ENCODE assay signal across 22 cellular contexts in the genomic region with DNA sequence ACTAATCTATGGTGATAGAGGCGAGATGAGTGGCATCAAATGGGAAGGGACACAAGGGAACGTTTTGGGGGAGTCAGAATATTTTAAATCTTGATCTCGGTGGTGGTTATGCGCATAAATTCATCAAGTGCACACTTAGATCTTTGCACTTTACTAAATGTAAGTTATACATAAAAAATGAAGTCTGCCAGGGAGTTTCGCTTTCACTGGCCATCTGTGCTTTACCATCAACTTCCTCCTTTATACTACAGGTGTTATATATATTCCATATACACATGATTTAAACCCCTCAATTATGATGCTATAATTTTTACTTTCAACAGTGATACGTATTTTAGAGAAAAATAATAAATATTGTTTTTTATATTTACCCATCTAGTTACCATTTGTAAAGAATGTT.
A peak's percentile ranks its signal among the peaks of the same experiment; 100 is the strongest.
DNase-seq lines count a peak whose midpoint lies in the region; ATAC-seq lines count a peak whose summit lies in the region.
"Had no signal": no experiment of that assay in that cellular context is flagged by ENCODE, and none has a peak within 500 bp of the region (broad histone marks: within the 10 kb centered on the region; RNA-seq: fewer than 3 reads in every experiment).

No MANE protein-coding gene starts in this region.

- peak overlapping the region in 4 of 6 donors; percentile 23 to 91 (median 66) for H3K27ac Mint-ChIP-seq in naive B cell
- H3K27ac Mint-ChIP-seq: activated naive CD8-positive, alpha-beta T cell treated with anti-CD3 and anti-CD28 coated beads, Interleukin-2, amount 10 ng/mL, durations not matched to agents 7 days and 5 days had no signal

- H3K9me3 Mint-ChIP-seq in naive B cell = no peaks in the 10 kb centered on the region
- H3K9me3 Mint-ChIP-seq: activated naive CD8-positive, alpha-beta T cell treated with anti-CD3 and anti-CD28 coated beads, Interleukin-2, amount 10 ng/mL, durations not matched to agents 7 days and 5 days; activated T-cell treated with anti-CD3 and anti-CD28 coated beads, Interleukin-2, amount 50 U/mL, for 4 hours had no signal

- H3K27me3 Mint-ChIP-seq in naive B cell = no peaks in the 10 kb centered on the region

- H3K4me3 Mint-ChIP-seq in naive B cell = peak overlapping the region in 7 of 8 donors; percentile 2 to 71 (median 55)
- H3K4me3 Mint-ChIP-seq: activated naive CD8-positive, alpha-beta T cell treated with anti-CD3 and anti-CD28 coated beads, Interleukin-2, amount 10 ng/mL, durations not matched to agents 7 days and 5 days; activated T-cell treated with anti-CD3 and anti-CD28 coated beads, Interleukin-2, amount 50 U/mL, for 4 hours had no signal

- peaks cover 31 to 60% (median 36%) of the 10 kb centered on the region in 3 donors for H3K4me1 Mint-ChIP-seq in naive B cell

- ATAC-seq in GM18861 (IDR thresholded peaks at IDR 0.05; ENCODE audit: unreplicated experiment) (peak; percentile 45), HG02678 (IDR thresholded peaks at IDR 0.05; ENCODE audit: unreplicated experiment) (peak; percentile 32), naive B cell (ENCODE audit: low read depth in 2 of 2) (peak; percentile 84 to 87), HG02642 (IDR thresholded peaks at IDR 0.05; ENCODE audit: poor library complexity, unreplicated experiment) (no peak), GM19452 (IDR thresholded peaks at IDR 0.05; ENCODE audit: unreplicated experiment) (no peak)
- ATAC-seq: activated T-cell treated with anti-CD3 and anti-CD28 coated beads, Interleukin-2, amount 50 U/mL, for 4 hours; heart right ventricle had no signal

- no peaks in the 10 kb centered on the region for H3K36me3 Mint-ChIP-seq in naive B cell
- H3K36me3 Mint-ChIP-seq: activated naive CD8-positive, alpha-beta T cell treated with anti-CD3 and anti-CD28 coated beads, Interleukin-2, amount 10 ng/mL, durations not matched to agents 7 days and 5 days had no signal

- peak; percentile 77 for DNase-seq in NAMALWA (ENCODE audit: low spot score)
- DNase-seq in naive B cell = peak; percentile 48
- no peak for DNase-seq in globus pallidus (ENCODE audit: low spot score)
- DNase-seq in mesenteric fat pad (ENCODE audit: low spot score) = no peak
- DNase-seq: activated CD4-positive, alpha-beta T cell treated with anti-CD3 and anti-CD28 coated beads, Interleukin-2, amount 50 U/mL, for 1 hour; activated naive CD8-positive, alpha-beta T cell treated with anti-CD3 and anti-CD28 coated beads, Interleukin-2, amount 10 ng/mL, durations not matched to agents 7 days and 5 days; activated T-cell treated with anti-CD3 and anti-CD28 coated beads, Interleukin-2, amount 50 U/mL, for 4 hours; DMS153; dorsolateral prefrontal cortex; esophagus squamous epithelium; heart right ventricle; midbrain; NCI-H1105; NCI-H2227 treated with DMSO at 0.1 percent for 48 hours; occipital lobe; SIG-M5; stimulated activated CD4-positive, alpha-beta T cell treated with anti-CD3 and anti-CD28 coated beads, Interleukin-4, amount 100 ng/mL, for 1 hour; T-helper 9 cell had no signal

Comparison
In these comparisons a context has a peak if more than half of its experiments do, and no peak if none do; other contexts are left out.
1. ATAC-seq: peak in GM18861 (single experiment), HG02678 (single experiment) and naive B cell (2 of 2); none in HG02642 (single experiment) and GM19452 (single experiment).
2. DNase-seq: peak in NAMALWA (single experiment) and naive B cell (single experiment); none in globus pallidus (single experiment) and mesenteric fat pad (single experiment).